In the genomic region with DNA sequence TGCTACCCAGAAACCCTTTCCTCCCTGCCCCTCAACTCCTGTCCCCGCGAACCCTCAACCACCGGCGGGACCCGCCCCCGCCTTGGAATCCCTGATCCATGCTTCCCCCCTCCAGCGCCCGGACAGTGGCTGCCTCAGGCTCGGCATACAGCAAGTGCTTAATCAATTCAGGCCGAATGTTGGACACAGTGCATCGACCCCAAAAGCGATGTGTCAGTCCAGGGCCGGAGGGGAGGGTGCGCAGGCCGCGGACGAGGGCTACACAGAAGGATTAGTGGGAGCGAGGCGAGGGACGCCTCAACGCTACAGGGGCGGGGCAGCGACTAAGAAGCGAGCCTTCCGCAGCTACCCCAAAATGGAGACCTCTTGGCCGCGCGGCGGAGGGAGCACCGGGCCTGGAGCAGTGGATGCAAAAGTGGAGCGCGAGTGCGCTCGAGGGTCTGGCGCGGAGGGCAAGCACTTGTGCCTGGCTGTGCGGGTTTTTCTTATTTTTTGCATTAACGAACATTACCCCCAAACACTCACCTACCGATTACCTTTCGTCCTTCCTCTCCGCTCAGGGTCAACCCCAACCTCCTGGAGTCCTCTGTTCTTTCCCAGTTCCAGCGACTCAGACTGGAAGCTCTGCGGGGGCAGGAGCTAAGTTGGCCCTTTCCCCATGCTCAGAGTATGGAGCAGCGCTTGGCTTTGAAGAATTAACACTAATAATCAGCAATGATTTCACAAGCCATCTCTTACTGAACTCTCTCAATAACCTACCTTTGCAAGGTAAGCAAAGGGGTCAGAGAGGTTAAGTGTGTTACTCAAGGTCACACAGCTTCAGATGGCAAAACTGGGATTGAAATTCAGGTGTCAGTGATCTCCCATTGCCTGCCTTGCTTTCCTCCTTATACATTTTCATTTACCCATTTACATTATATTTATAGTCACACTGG, we compare ENCODE assay signal across 1 cellular context.
TF ChIP-seq lines count a peak whose summit lies in the region.

No MANE protein-coding gene starts in this region.

TF ChIP-seq in HepG2, 621 proteins besides CTCF, POLR2A, EP300 and RAD21 (continued from another document and continues in another):
- TF ChIP-seq, protein P1, sequence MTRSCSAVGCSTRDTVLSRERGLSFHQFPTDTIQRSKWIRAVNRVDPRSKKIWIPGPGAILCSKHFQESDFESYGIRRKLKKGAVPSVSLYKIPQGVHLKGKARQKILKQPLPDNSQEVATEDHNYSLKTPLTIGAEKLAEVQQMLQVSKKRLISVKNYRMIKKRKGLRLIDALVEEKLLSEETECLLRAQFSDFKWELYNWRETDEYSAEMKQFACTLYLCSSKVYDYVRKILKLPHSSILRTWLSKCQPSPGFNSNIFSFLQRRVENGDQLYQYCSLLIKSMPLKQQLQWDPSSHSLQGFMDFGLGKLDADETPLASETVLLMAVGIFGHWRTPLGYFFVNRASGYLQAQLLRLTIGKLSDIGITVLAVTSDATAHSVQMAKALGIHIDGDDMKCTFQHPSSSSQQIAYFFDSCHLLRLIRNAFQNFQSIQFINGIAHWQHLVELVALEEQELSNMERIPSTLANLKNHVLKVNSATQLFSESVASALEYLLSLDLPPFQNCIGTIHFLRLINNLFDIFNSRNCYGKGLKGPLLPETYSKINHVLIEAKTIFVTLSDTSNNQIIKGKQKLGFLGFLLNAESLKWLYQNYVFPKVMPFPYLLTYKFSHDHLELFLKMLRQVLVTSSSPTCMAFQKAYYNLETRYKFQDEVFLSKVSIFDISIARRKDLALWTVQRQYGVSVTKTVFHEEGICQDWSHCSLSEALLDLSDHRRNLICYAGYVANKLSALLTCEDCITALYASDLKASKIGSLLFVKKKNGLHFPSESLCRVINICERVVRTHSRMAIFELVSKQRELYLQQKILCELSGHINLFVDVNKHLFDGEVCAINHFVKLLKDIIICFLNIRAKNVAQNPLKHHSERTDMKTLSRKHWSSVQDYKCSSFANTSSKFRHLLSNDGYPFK (CRISPR knock-in tag; IDR thresholded peaks at IDR 0.05; ENCODE audit: borderline replicate concordance): peak; percentile 39; the same call in 1 of the 2 replicates
- TF ChIP-seq EZH2 (conservative IDR thresholded peaks at IDR 0.05; ENCODE audit: low read depth, low read length) (no peak), ZNF83 (CRISPR knock-in tag; IDR thresholded peaks at IDR 0.05; ENCODE audit: borderline replicate concordance) (0 out of 2 replicates have a peak, but pooled peaks have one; percentile 84), RXRA (CRISPR knock-in tag; IDR thresholded peaks at IDR 0.05) (peak; percentile 11; the same call in 1 of the 2 replicates), ZNF550 (CRISPR knock-in tag; IDR thresholded peaks at IDR 0.05; ENCODE audit: borderline replicate concordance) (no peak), U2AF1 (optimal IDR thresholded peaks at IDR 0.05; ENCODE audit: low read depth, low read length) (no peak), TMF1 (CRISPR knock-in tag; IDR thresholded peaks at IDR 0.05; ENCODE audit: low read depth) (no peak), MED1 (CRISPR knock-in tag; IDR thresholded peaks at IDR 0.05) (no peak), NFRKB (IDR thresholded peaks at IDR 0.05) (no peak), SATB2 (CRISPR knock-in tag; IDR thresholded peaks at IDR 0.05) (no peak), ZNF839 (CRISPR knock-in tag; IDR thresholded peaks at IDR 0.05; ENCODE audit: borderline replicate concordance) (peak; percentile 87; the same call in 1 of the 2 replicates), RORA (CRISPR knock-in tag; IDR thresholded peaks at IDR 0.05) (no peak), PTBP1 (IDR thresholded peaks at IDR 0.05; ENCODE audit: low read depth, low read length, poor library complexity, severe bottlenecking) (peak; percentile 28), FOXO1 (CRISPR knock-in tag; IDR thresholded peaks at IDR 0.05) (no peak), XRCC5 (optimal IDR thresholded peaks at IDR 0.05; ENCODE audit: low read length) (no peak), ELF1 (CRISPR knock-in tag; IDR thresholded peaks at IDR 0.05) (no peak)
- TF ChIP-seq, protein P2, sequence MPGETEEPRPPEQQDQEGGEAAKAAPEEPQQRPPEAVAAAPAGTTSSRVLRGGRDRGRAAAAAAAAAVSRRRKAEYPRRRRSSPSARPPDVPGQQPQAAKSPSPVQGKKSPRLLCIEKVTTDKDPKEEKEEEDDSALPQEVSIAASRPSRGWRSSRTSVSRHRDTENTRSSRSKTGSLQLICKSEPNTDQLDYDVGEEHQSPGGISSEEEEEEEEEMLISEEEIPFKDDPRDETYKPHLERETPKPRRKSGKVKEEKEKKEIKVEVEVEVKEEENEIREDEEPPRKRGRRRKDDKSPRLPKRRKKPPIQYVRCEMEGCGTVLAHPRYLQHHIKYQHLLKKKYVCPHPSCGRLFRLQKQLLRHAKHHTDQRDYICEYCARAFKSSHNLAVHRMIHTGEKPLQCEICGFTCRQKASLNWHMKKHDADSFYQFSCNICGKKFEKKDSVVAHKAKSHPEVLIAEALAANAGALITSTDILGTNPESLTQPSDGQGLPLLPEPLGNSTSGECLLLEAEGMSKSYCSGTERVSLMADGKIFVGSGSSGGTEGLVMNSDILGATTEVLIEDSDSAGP (CRISPR knock-in tag; IDR thresholded peaks at IDR 0.05; ENCODE audit: borderline replicate concordance): 0 out of 2 replicates have a peak, but pooled peaks have one; percentile 40
- TF ChIP-seq, protein P3, sequence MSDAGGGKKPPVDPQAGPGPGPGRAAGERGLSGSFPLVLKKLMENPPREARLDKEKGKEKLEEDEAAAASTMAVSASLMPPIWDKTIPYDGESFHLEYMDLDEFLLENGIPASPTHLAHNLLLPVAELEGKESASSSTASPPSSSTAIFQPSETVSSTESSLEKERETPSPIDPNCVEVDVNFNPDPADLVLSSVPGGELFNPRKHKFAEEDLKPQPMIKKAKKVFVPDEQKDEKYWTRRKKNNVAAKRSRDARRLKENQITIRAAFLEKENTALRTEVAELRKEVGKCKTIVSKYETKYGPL (CRISPR knock-in tag; IDR thresholded peaks at IDR 0.05): no peak
- TF ChIP-seq, protein P4, sequence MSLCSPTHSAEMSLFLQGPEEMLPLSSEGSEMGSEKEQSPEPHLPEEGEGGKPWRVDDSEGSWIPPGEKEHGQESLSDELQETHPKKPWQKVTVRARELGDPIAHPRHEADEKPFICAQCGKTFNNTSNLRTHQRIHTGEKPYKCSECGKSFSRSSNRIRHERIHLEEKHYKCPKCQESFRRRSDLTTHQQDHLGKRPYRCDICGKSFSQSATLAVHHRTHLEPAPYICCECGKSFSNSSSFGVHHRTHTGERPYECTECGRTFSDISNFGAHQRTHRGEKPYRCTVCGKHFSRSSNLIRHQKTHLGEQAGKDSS (CRISPR knock-in tag; IDR thresholded peaks at IDR 0.05; ENCODE audit: borderline replicate concordance, low read depth): peak; percentile 93; the same call in 1 of the 2 replicates
- TF ChIP-seq, protein P5, sequence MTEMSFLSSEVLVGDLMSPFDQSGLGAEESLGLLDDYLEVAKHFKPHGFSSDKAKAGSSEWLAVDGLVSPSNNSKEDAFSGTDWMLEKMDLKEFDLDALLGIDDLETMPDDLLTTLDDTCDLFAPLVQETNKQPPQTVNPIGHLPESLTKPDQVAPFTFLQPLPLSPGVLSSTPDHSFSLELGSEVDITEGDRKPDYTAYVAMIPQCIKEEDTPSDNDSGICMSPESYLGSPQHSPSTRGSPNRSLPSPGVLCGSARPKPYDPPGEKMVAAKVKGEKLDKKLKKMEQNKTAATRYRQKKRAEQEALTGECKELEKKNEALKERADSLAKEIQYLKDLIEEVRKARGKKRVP (CRISPR knock-in tag; IDR thresholded peaks at IDR 0.05): no peak
- TF ChIP-seq, protein P6, sequence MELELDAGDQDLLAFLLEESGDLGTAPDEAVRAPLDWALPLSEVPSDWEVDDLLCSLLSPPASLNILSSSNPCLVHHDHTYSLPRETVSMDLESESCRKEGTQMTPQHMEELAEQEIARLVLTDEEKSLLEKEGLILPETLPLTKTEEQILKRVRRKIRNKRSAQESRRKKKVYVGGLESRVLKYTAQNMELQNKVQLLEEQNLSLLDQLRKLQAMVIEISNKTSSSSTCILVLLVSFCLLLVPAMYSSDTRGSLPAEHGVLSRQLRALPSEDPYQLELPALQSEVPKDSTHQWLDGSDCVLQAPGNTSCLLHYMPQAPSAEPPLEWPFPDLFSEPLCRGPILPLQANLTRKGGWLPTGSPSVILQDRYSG (CRISPR knock-in tag; IDR thresholded peaks at IDR 0.05): no peak
- TF ChIP-seq, protein P7, sequence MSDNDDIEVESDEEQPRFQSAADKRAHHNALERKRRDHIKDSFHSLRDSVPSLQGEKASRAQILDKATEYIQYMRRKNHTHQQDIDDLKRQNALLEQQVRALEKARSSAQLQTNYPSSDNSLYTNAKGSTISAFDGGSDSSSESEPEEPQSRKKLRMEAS (IDR thresholded peaks at IDR 0.05): no peak
- TF ChIP-seq, protein P8, sequence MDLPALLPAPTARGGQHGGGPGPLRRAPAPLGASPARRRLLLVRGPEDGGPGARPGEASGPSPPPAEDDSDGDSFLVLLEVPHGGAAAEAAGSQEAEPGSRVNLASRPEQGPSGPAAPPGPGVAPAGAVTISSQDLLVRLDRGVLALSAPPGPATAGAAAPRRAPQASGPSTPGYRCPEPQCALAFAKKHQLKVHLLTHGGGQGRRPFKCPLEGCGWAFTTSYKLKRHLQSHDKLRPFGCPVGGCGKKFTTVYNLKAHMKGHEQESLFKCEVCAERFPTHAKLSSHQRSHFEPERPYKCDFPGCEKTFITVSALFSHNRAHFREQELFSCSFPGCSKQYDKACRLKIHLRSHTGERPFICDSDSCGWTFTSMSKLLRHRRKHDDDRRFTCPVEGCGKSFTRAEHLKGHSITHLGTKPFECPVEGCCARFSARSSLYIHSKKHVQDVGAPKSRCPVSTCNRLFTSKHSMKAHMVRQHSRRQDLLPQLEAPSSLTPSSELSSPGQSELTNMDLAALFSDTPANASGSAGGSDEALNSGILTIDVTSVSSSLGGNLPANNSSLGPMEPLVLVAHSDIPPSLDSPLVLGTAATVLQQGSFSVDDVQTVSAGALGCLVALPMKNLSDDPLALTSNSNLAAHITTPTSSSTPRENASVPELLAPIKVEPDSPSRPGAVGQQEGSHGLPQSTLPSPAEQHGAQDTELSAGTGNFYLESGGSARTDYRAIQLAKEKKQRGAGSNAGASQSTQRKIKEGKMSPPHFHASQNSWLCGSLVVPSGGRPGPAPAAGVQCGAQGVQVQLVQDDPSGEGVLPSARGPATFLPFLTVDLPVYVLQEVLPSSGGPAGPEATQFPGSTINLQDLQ (CRISPR knock-in tag; IDR thresholded peaks at IDR 0.05): no peak
- TF ChIP-seq, protein P9, sequence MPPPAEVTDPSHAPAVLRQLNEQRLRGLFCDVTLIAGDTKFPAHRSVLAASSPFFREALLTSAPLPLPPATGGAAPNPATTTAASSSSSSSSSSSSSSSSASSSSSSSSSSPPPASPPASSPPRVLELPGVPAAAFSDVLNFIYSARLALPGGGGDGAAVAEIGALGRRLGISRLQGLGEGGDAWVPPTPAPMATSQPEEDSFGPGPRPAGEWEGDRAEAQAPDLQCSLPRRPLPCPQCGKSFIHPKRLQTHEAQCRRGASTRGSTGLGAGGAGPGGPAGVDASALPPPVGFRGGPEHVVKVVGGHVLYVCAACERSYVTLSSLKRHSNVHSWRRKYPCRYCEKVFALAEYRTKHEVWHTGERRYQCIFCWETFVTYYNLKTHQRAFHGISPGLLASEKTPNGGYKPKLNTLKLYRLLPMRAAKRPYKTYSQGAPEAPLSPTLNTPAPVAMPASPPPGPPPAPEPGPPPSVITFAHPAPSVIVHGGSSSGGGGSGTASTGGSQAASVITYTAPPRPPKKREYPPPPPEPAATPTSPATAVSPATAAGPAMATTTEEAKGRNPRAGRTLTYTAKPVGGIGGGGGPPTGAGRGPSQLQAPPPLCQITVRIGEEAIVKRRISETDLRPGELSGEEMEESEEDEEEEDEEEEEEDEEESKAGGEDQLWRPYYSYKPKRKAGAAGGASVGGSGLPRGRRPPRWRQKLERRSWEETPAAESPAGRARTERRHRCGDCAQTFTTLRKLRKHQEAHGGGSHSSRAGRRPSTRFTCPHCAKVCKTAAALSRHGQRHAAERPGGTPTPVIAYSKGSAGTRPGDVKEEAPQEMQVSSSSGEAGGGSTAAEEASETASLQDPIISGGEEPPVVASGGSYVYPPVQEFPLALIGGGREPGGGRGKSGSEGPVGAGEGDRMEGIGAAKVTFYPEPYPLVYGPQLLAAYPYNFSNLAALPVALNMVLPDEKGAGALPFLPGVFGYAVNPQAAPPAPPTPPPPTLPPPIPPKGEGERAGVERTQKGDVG (CRISPR knock-in tag; IDR thresholded peaks at IDR 0.05; ENCODE audit: borderline replicate concordance): no peak
- TF ChIP-seq, protein P10, sequence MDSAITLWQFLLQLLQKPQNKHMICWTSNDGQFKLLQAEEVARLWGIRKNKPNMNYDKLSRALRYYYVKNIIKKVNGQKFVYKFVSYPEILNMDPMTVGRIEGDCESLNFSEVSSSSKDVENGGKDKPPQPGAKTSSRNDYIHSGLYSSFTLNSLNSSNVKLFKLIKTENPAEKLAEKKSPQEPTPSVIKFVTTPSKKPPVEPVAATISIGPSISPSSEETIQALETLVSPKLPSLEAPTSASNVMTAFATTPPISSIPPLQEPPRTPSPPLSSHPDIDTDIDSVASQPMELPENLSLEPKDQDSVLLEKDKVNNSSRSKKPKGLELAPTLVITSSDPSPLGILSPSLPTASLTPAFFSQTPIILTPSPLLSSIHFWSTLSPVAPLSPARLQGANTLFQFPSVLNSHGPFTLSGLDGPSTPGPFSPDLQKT (CRISPR knock-in tag; IDR thresholded peaks at IDR 0.05; ENCODE audit: borderline replicate concordance): no peak
- TF ChIP-seq, protein P11, sequence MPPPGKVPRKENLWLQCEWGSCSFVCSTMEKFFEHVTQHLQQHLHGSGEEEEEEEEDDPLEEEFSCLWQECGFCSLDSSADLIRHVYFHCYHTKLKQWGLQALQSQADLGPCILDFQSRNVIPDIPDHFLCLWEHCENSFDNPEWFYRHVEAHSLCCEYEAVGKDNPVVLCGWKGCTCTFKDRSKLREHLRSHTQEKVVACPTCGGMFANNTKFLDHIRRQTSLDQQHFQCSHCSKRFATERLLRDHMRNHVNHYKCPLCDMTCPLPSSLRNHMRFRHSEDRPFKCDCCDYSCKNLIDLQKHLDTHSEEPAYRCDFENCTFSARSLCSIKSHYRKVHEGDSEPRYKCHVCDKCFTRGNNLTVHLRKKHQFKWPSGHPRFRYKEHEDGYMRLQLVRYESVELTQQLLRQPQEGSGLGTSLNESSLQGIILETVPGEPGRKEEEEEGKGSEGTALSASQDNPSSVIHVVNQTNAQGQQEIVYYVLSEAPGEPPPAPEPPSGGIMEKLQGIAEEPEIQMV (CRISPR knock-in tag; IDR thresholded peaks at IDR 0.05; ENCODE audit: low read depth): no peak
